2 cellular contexts compared by ENCODE assay signal in the genomic region with DNA sequence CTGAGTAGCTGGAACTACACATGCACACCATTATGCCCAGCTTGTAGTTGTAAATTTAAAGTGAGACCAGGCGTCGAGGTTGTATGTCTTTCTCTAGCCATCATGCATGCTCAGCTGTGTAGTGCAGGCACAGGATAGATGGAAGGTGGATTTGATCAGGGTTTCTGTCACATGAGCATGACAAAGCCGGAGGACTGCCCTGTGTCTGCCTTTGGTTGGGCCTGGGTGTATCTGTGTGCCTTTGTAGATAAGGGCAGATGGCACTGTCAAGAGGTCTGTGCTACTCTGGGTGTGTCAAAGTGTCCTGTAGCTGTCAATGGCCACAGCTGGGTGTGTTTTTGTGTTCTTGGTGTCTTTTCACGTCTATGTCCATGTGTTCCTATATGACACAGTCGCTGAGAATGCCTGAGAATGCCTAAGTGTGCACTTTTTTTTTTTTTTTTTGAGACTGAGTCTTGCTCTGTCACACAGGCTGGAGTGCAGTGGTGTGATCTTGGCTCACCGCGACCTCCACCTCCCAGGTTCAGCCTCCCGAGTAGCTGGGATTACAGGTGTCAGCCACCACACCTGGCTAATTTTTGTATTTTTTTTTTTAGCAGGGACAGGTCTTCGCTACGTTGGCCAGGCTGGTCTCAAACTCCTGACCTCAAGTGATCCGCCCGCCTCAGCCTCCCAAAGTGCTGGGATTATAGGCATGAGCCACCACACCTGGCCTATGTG.
TF ChIP-seq lines count a peak whose summit lies in the region.

No MANE protein-coding gene starts in this region.

TF ChIP-seq in IMR-90, 13 proteins besides CTCF, POLR2A, EP300 and RAD21:
- TF ChIP-seq SMC3 (IDR thresholded peaks at IDR 0.05; ENCODE audit: low read depth, low read length): no peak
- TF ChIP-seq RCOR1 (IDR thresholded peaks at IDR 0.05; ENCODE audit: insufficient replicate concordance, low read length): no peak
- TF ChIP-seq BHLHE40 (IDR thresholded peaks at IDR 0.05; ENCODE audit: low read depth, low read length): no peak
- TF ChIP-seq, protein P1, sequence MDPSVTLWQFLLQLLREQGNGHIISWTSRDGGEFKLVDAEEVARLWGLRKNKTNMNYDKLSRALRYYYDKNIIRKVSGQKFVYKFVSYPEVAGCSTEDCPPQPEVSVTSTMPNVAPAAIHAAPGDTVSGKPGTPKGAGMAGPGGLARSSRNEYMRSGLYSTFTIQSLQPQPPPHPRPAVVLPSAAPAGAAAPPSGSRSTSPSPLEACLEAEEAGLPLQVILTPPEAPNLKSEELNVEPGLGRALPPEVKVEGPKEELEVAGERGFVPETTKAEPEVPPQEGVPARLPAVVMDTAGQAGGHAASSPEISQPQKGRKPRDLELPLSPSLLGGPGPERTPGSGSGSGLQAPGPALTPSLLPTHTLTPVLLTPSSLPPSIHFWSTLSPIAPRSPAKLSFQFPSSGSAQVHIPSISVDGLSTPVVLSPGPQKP (IDR thresholded peaks at IDR 0.05; ENCODE audit: borderline replicate concordance, low read depth, low read length): no peak
- no peak for TF ChIP-seq MXI1 (IDR thresholded peaks at IDR 0.05; ENCODE audit: borderline replicate concordance, low read depth, low read length)
- TF ChIP-seq CHD1 (IDR thresholded peaks at IDR 0.05; ENCODE audit: low read depth, low read length): no peak
- no peak for TF ChIP-seq CEBPB (IDR thresholded peaks at IDR 0.05; ENCODE audit: low read depth, low read length)
- no peak for TF ChIP-seq NFE2L2 (IDR thresholded peaks at IDR 0.05; ENCODE audit: low read depth, low read length)
- TF ChIP-seq FOS (IDR thresholded peaks at IDR 0.05; ENCODE audit: low read depth, low read length): no peak
- TF ChIP-seq, protein P2, sequence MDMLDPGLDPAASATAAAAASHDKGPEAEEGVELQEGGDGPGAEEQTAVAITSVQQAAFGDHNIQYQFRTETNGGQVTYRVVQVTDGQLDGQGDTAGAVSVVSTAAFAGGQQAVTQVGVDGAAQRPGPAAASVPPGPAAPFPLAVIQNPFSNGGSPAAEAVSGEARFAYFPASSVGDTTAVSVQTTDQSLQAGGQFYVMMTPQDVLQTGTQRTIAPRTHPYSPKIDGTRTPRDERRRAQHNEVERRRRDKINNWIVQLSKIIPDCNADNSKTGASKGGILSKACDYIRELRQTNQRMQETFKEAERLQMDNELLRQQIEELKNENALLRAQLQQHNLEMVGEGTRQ (IDR thresholded peaks at IDR 0.05; ENCODE audit: low read depth, low read length): no peak

TF ChIP-seq in GM12891, 5 proteins besides CTCF, POLR2A, EP300 and RAD21:
- no peak for TF ChIP-seq SPI1 (IDR thresholded peaks at IDR 0.05; ENCODE audit: low read depth, low read length)
- no peak for TF ChIP-seq PAX5 (IDR thresholded peaks at IDR 0.05; ENCODE audit: insufficient read depth, low read length, severe bottlenecking)
- TF ChIP-seq TAF1 (IDR thresholded peaks at IDR 0.05; ENCODE audit: low read depth, low read length): no peak
- no peak for TF ChIP-seq POLR2AphosphoS5 (IDR thresholded peaks at IDR 0.05; ENCODE audit: low read depth, low read length)
- no peak for TF ChIP-seq POU2F2 (IDR thresholded peaks at IDR 0.05; ENCODE audit: low read depth, low read length)
TF ChIP-seq in GM12891: peak in this region for 0.
